26 cellular contexts compared by ENCODE assay signal in genomic region chr7:148380581-148381419, GRCh38.
"Had no signal": no experiment of that assay in that cellular context is flagged by ENCODE, and none has a peak within 500 bp of the region (broad histone marks: within the 10 kb centered on the region; RNA-seq: fewer than 3 reads in every experiment).

No MANE protein-coding gene starts in this region.

- DNase-seq: activated B cell treated with CpG ODN at 0.5 μM for 24 hours; activated CD4-positive, alpha-beta T cell treated with anti-CD3 and anti-CD28 coated beads for 36 hours; activated CD4-positive, alpha-beta T cell treated with anti-CD3 and anti-CD28 coated beads, Interleukin-2, amount 50 U/mL, for 4 hours; activated CD8-positive, alpha-beta memory T cell treated with anti-CD3 and anti-CD28 coated beads for 24 hours; activated CD8-positive, alpha-beta memory T cell treated with anti-CD3 and anti-CD28 coated beads, Interleukin-2, amount 50 U/mL, for 4 hours; activated effector memory CD4-positive, alpha-beta T cell treated with Interleukin-2 at 50 U/mL for 16 hours; activated naive CD4-positive, alpha-beta T cell treated with anti-CD3 and anti-CD28 coated beads, Interleukin-2, amount 10 ng/mL, durations not matched to agents 7 days and 5 days; activated naive CD8-positive, alpha-beta T cell treated with anti-CD3 and anti-CD28 coated beads, Interleukin-2, amount 50 U/mL, for 24 hours; activated T-cell treated with anti-CD3 and anti-CD28 coated beads, Interleukin-2, amount 50 U/mL, for 48 hours; cortex of kidney; immature natural killer cell; left lung; naive thymus-derived CD8-positive, alpha-beta T cell; ovary; psoas muscle; right cardiac atrium; stimulated activated CD4-positive, alpha-beta T cell treated with anti-CD3 and anti-CD28 coated beads, Interleukin-12 subunit alpha, Interleukin-12 subunit beta, amount 100 ng/mL, for 4 hours; T-cell; tibial artery had no signal

- H3K27me3 ChIP-seq: cardiac muscle cell, hepatocyte, ovary, tibial artery had no signal

- H3K27ac ChIP-seq: cardiac muscle cell, epithelial cell of prostate, hepatocyte, left lung, ovary, psoas muscle, tibial artery had no signal

- H3K9me3 ChIP-seq: left lung, ovary, psoas muscle had no signal

- H3K4me3 Mint-ChIP-seq: activated B cell treated with CpG ODN at 0.5 μM for 24 hours; activated CD4-positive, alpha-beta T cell treated with anti-CD3 and anti-CD28 coated beads for 36 hours; activated naive CD4-positive, alpha-beta T cell treated with anti-CD3 and anti-CD28 coated beads, Interleukin-2, amount 10 ng/mL, durations not matched to agents 7 days and 5 days; activated naive CD8-positive, alpha-beta T cell treated with anti-CD3 and anti-CD28 coated beads, Interleukin-2, amount 50 U/mL, for 24 hours; immature natural killer cell; mesothelial cell of epicardium; naive thymus-derived CD8-positive, alpha-beta T cell; stimulated activated naive CD8-positive, alpha-beta T cell treated with anti-CD3 and anti-CD28 coated beads, Interleukin-15, Interleukin-2, amounts not matched to agents 100 ng/mL and 50 ng/mL, for 24 hours; T-cell; T-helper 2 cell treated with Interferon-gamma antibody and Interleukin-4, amounts not matched to agents 5 μg/mL and 100 μg/mL, for 36 hours had no signal

- H3K9me3 Mint-ChIP-seq: activated B cell treated with CpG ODN at 0.5 μM for 24 hours; activated naive CD4-positive, alpha-beta T cell treated with anti-CD3 and anti-CD28 coated beads, Interleukin-2, amount 10 ng/mL, durations not matched to agents 7 days and 5 days; activated naive CD8-positive, alpha-beta T cell treated with anti-CD3 and anti-CD28 coated beads, Interleukin-2, amount 50 U/mL, for 24 hours; immature natural killer cell; naive thymus-derived CD8-positive, alpha-beta T cell; stimulated activated naive CD8-positive, alpha-beta T cell treated with anti-CD3 and anti-CD28 coated beads, Interleukin-15, Interleukin-2, amounts not matched to agents 100 ng/mL and 50 ng/mL, for 24 hours; T-cell; T-helper 2 cell treated with Interferon-gamma antibody and Interleukin-4, amounts not matched to agents 5 μg/mL and 100 μg/mL, for 36 hours had no signal

- H3K27me3 Mint-ChIP-seq: activated B cell treated with CpG ODN at 0.5 μM for 24 hours; activated naive CD4-positive, alpha-beta T cell treated with anti-CD3 and anti-CD28 coated beads, Interleukin-2, amount 10 ng/mL, durations not matched to agents 7 days and 5 days; activated naive CD8-positive, alpha-beta T cell treated with anti-CD3 and anti-CD28 coated beads, Interleukin-2, amount 50 U/mL, for 24 hours; stimulated activated naive CD8-positive, alpha-beta T cell treated with anti-CD3 and anti-CD28 coated beads, Interleukin-15, Interleukin-2, amounts not matched to agents 100 ng/mL and 50 ng/mL, for 24 hours had no signal

- H3K4me2 ChIP-seq: hepatocyte had no signal

- H3K79me2 ChIP-seq: hepatocyte had no signal

- ATAC-seq: activated CD4-positive, alpha-beta T cell treated with anti-CD3 and anti-CD28 coated beads for 36 hours; activated naive CD8-positive, alpha-beta T cell treated with anti-CD3 and anti-CD28 coated beads, Interleukin-2, amount 50 U/mL, for 24 hours; left lung; naive thymus-derived CD8-positive, alpha-beta T cell; psoas muscle; right cardiac atrium; T-cell had no signal

- H3K36me3 ChIP-seq: cardiac muscle cell, left lung, ovary, tibial artery had no signal

- H3K36me3 Mint-ChIP-seq: activated naive CD4-positive, alpha-beta T cell treated with anti-CD3 and anti-CD28 coated beads, Interleukin-2, amount 10 ng/mL, durations not matched to agents 7 days and 5 days; immature natural killer cell; mesothelial cell of epicardium; naive thymus-derived CD8-positive, alpha-beta T cell; T-cell had no signal

- H3K4me1 Mint-ChIP-seq: activated B cell treated with CpG ODN at 0.5 μM for 24 hours; activated CD4-positive, alpha-beta T cell treated with anti-CD3 and anti-CD28 coated beads for 36 hours; activated naive CD4-positive, alpha-beta T cell treated with anti-CD3 and anti-CD28 coated beads, Interleukin-2, amount 10 ng/mL, durations not matched to agents 7 days and 5 days; activated naive CD8-positive, alpha-beta T cell treated with anti-CD3 and anti-CD28 coated beads, Interleukin-2, amount 50 U/mL, for 24 hours; immature natural killer cell; naive thymus-derived CD8-positive, alpha-beta T cell; T-cell had no signal

- H2AFZ ChIP-seq: hepatocyte had no signal

- FAIRE-seq: TTC549 had no signal

- H3K4me3 ChIP-seq: cardiac muscle cell, hepatocyte, left lung, ovary, psoas muscle, tibial artery had no signal

- H3K4me1 ChIP-seq: left lung, psoas muscle, tibial artery had no signal

- H3K27ac Mint-ChIP-seq: activated B cell treated with CpG ODN at 0.5 μM for 24 hours; activated CD4-positive, alpha-beta T cell treated with anti-CD3 and anti-CD28 coated beads for 36 hours; activated naive CD4-positive, alpha-beta T cell treated with anti-CD3 and anti-CD28 coated beads, Interleukin-2, amount 10 ng/mL, durations not matched to agents 7 days and 5 days; activated naive CD8-positive, alpha-beta T cell treated with anti-CD3 and anti-CD28 coated beads, Interleukin-2, amount 50 U/mL, for 24 hours; immature natural killer cell; mesothelial cell of epicardium; naive thymus-derived CD8-positive, alpha-beta T cell; stimulated activated naive CD8-positive, alpha-beta T cell treated with anti-CD3 and anti-CD28 coated beads, Interleukin-15, Interleukin-2, amounts not matched to agents 100 ng/mL and 50 ng/mL, for 24 hours; T-cell; T-helper 2 cell treated with Interferon-gamma antibody and Interleukin-4, amounts not matched to agents 5 μg/mL and 100 μg/mL, for 36 hours had no signal
